Comparison of ENCODE assay signal across 19 cellular contexts in genomic region chr2:239968717-239969116, GRCh38. TPM values are rescaled to one million over a fixed set of nuclear protein-coding genes. Genes with fewer than 3 reads are reported as not detected.
A peak's percentile ranks its signal among the peaks of the same experiment; 100 is the strongest.
DNase-seq lines count a peak whose midpoint lies in the region; ATAC-seq and TF ChIP-seq lines count a peak whose summit lies in the region.
"Had no signal": no experiment of that assay in that cellular context is flagged by ENCODE, and none has a peak within 500 bp of the region (broad histone marks: within the 10 kb centered on the region; RNA-seq: fewer than 3 reads in every experiment).

No MANE protein-coding gene starts in this region.

- H2AFZ ChIP-seq in DND-41 (ENCODE audit: low read depth, low read length) = no peak overlapping the region
- no peak overlapping the region for H2AFZ ChIP-seq in osteoblast (ENCODE audit: low read length)

- DNase-seq in DND-41 (no peak), coronary artery (ENCODE audit: low spot score) (peak; percentile 31), osteoblast (ENCODE audit: insufficient read length, low spot score, missing footprints) (peak; percentile 68)
- no peak for DNase-seq in naive thymus-derived CD8-positive, alpha-beta T cell
- no peak for DNase-seq in stimulated activated naive CD4-positive, alpha-beta T cell treated with Interleukin-2 at 50 U/mL for 16 hours (lab: John Stamatoyannopoulos, UW)
- DNase-seq: AML-193; Caco-2; Calu3; CD4-positive, alpha-beta T cell; CD8-positive, alpha-beta T cell; DMS79 treated with DMSO at 0.1 percent for 48 hours; EL; GDM1 had no signal

- POLR2A ChIA-PET in naive thymus-derived CD8-positive, alpha-beta T cell (lab: Charles Lee) = no interaction called here

- no peak overlapping the region for H3K9ac ChIP-seq in DND-41 (ENCODE audit: low read depth, low read length)
- H3K9ac ChIP-seq: BLaER1 treated with 17β-estradiol and CSF1 and Interleukin-3, amounts not matched to agents 10 nM and 100 nM had no signal

- H3K9me3 ChIP-seq in DND-41 (ENCODE audit: insufficient read depth, low read length, severe bottlenecking) (peaks cover 24% of the 10 kb centered on the region), osteoblast (ENCODE audit: low read depth, low read length) (peaks cover 7% of the 10 kb centered on the region)
- H3K9me3 ChIP-seq: Caco-2 had no signal

- H3K27ac ChIP-seq in DND-41 (ENCODE audit: low read length) (0 out of 2 replicates have a peak overlapping the region, but pooled peaks have one; percentile 12), coronary artery (no peak overlapping the region), osteoblast (ENCODE audit: low read depth, low read length) (no peak overlapping the region)
- H3K27ac ChIP-seq: 22Rv1; A549; BLaER1 treated with 17β-estradiol and CSF1 and Interleukin-3, amounts not matched to agents 10 nM and 100 nM; C4-2B had no signal

- peaks cover 95% of the 10 kb centered on the region for H3K36me3 ChIP-seq in DND-41 (ENCODE audit: insufficient read depth, low read length)
- H3K36me3 ChIP-seq in osteoblast (ENCODE audit: insufficient read depth, low read length) = peaks cover 56% of the 10 kb centered on the region

- H3K27me3 Mint-ChIP-seq in naive thymus-derived CD8-positive, alpha-beta T cell = no peaks in the 10 kb centered on the region
- H3K27me3 Mint-ChIP-seq: B cell; CD4-positive, alpha-beta T cell had no signal

- no peaks in the 10 kb centered on the region for H4K20me1 ChIP-seq in DND-41 (ENCODE audit: insufficient read depth, low read length)
- H4K20me1 ChIP-seq in osteoblast (ENCODE audit: insufficient read depth, low read length) = peaks cover 5% of the 10 kb centered on the region

- H3K4me3 Mint-ChIP-seq in naive thymus-derived CD8-positive, alpha-beta T cell = no peak overlapping the region
- H3K4me3 Mint-ChIP-seq: B cell; CD4-positive, alpha-beta T cell; CD8-positive, alpha-beta T cell had no signal

- H3K4me1 ChIP-seq in DND-41 (ENCODE audit: insufficient read depth, low read length) (peaks cover 8% of the 10 kb centered on the region), osteoblast (ENCODE audit: insufficient read depth, low read length) (peaks cover 6% of the 10 kb centered on the region)
- H3K4me1 ChIP-seq: A549; BLaER1 treated with 17β-estradiol and CSF1 and Interleukin-3, amounts not matched to agents 10 nM and 100 nM; Caco-2 had no signal

- H3K4me3 ChIP-seq in DND-41 (ENCODE audit: low read depth in 1 of 2, low read length in 2 of 2) (no peak overlapping the region), coronary artery (no peak overlapping the region), osteoblast (ENCODE audit: insufficient read depth, low read length) (no peak overlapping the region)
- H3K4me3 ChIP-seq: A549; BLaER1 treated with 17β-estradiol and CSF1 and Interleukin-3, amounts not matched to agents 10 nM and 100 nM; GM12878 had no signal

- H3K79me2 ChIP-seq in DND-41 (ENCODE audit: insufficient read depth, low read length) = no peaks in the 10 kb centered on the region
- no peaks in the 10 kb centered on the region for H3K79me2 ChIP-seq in osteoblast (ENCODE audit: insufficient read depth, low read length)

- H3K36me3 Mint-ChIP-seq in naive thymus-derived CD8-positive, alpha-beta T cell = peaks cover 46 to 95% (median 52%) of the 10 kb centered on the region in 3 donors

- no peak overlapping the region for H3K27ac Mint-ChIP-seq in naive thymus-derived CD8-positive, alpha-beta T cell
- H3K27ac Mint-ChIP-seq: B cell; CD4-positive, alpha-beta T cell; CD8-positive, alpha-beta T cell had no signal

- H3K4me1 Mint-ChIP-seq in naive thymus-derived CD8-positive, alpha-beta T cell = peaks cover 0 to 4% (median under 1%) of the 10 kb centered on the region in 4 donors
- H3K4me1 Mint-ChIP-seq: B cell had no signal

- TF ChIP-seq CTCF in DND-41 (IDR thresholded peaks at IDR 0.05; ENCODE audit: borderline replicate concordance, extremely low read depth, low read length, poor library complexity, severe bottlenecking) (no peak), coronary artery (IDR thresholded peaks at IDR 0.05) (no peak), osteoblast (IDR thresholded peaks at IDR 0.05; ENCODE audit: extremely low read depth, low read depth, low read length) (no peak)

- no peak for ATAC-seq in DND-41 (ENCODE audit: insufficient read depth, low read depth)
- ATAC-seq in naive thymus-derived CD8-positive, alpha-beta T cell = no peak
- ATAC-seq: A549; CD8-positive, alpha-beta T cell; GM12878 had no signal

- no peak overlapping the region for H3K4me2 ChIP-seq in DND-41 (ENCODE audit: insufficient read depth, low read length)
- H3K4me2 ChIP-seq in osteoblast (ENCODE audit: insufficient read depth, low read length) = no peak overlapping the region
- H3K4me2 ChIP-seq: A549; BLaER1 treated with 17β-estradiol and CSF1 and Interleukin-3, amounts not matched to agents 10 nM and 100 nM had no signal

- peaks cover 10 to 29% (median 22%) of the 10 kb centered on the region in 9 donors for H3K9me3 Mint-ChIP-seq in naive thymus-derived CD8-positive, alpha-beta T cell

- no peaks in the 10 kb centered on the region for H3K27me3 ChIP-seq in DND-41 (ENCODE audit: insufficient read depth, low read length, poor library complexity)
- H3K27me3 ChIP-seq in osteoblast (ENCODE audit: insufficient read depth, low read length) = no peaks in the 10 kb centered on the region
- H3K27me3 ChIP-seq: BLaER1 treated with 17β-estradiol and CSF1 and Interleukin-3, amounts not matched to agents 10 nM and 100 nM had no signal

RNA-seq across cellular contexts. Expression of gene NDUFA10, which starts 56.4 kb away (rescaled TPM):
- total RNA-seq in osteoblast = 83.2 and 83.4 TPM in 2 replicates
- total RNA-seq in naive thymus-derived CD8-positive, alpha-beta T cell = 100 to 1,000 TPM; 104 to 109 TPM
- 100 to 1,000 TPM; 132 to 149 (median 138) TPM for polyA plus RNA-seq in naive thymus-derived CD8-positive, alpha-beta T cell

Comparison
In these comparisons a context has a peak if more than half of its experiments do, and no peak if none do; other contexts are left out.
1. DNase-seq: peak in coronary artery (single experiment) and osteoblast (single experiment); none in DND-41 (single experiment), naive thymus-derived CD8-positive, alpha-beta T cell (0 of 10) and stimulated activated naive CD4-positive, alpha-beta T cell treated with Interleukin-2 at 50 U/mL for 16 hours (single experiment).